ENCODE assay signal across 8 cellular contexts in the genomic region with DNA sequence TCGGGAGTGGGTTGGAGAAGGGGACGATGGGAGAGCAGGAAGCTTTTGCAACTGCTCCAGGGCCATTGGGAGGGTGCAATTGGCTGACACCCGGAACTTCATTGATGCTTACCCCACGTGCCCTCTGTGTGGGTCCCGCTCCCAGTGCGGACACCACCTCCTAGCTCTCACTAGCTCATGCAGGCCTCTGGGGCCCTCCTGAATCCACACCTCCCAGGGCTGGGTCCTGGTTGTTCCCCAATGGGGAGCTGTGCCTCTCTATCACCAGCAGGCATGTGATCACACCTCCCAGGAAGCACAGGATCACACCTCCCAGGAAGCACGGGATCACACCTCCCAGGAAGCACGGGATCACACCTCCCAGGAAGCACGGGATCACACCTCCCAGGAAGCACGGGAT. TPM values are rescaled to one million over a fixed set of nuclear protein-coding genes. Genes with fewer than 3 reads are reported as not detected.
"Had no signal": no experiment of that assay in that cellular context is flagged by ENCODE, and none has a peak within 500 bp of the region (broad histone marks: within the 10 kb centered on the region; RNA-seq: fewer than 3 reads in every experiment).

No MANE protein-coding gene starts in this region.

- H3K9me3 Mint-ChIP-seq: IgD-negative memory B cell had no signal

- H3K4me3 Mint-ChIP-seq: IgD-negative memory B cell had no signal

- H3K27ac ChIP-seq: GM23248 had no signal

- H3K36me3 Mint-ChIP-seq: IgD-negative memory B cell had no signal

- DNase-seq: GM23248, GOT3, H7 had no signal

- H3K4me1 Mint-ChIP-seq: IgD-negative memory B cell had no signal

- H3K9me3 ChIP-seq: HAP-1 had no signal

- H3K4me1 ChIP-seq: HAP-1 had no signal

- H3K27ac Mint-ChIP-seq: IgD-negative memory B cell had no signal

- H2AFZ ChIP-seq: GM23248 had no signal

- ATAC-seq: HCT116 had no signal

- H3K4me3 ChIP-seq: GM23248, HAP-1 had no signal

- H3K36me3 ChIP-seq: HAP-1 had no signal

- H3K9ac ChIP-seq: GM23248 had no signal

- H3K27me3 Mint-ChIP-seq: IgD-negative memory B cell had no signal

RNA-seq across cellular contexts. Expression of gene FCN2, which starts 32.1 kb away (rescaled TPM):
- total RNA-seq: GM23248, H4, H7, HT-29 had no signal
- polyA plus RNA-seq: GM23248, IgD-negative memory B cell had no signal
